Comparison of ENCODE assay signal across 8 cellular contexts in genomic region chr15:43185161-43186002, GRCh38. TPM values are rescaled to one million over a fixed set of nuclear protein-coding genes. Genes with fewer than 3 reads are reported as not detected.
DNase-seq lines count a peak whose midpoint lies in the region; ATAC-seq, FAIRE-seq and TF ChIP-seq lines count a peak whose summit lies in the region.

TSS of gene CCNDBP1 (plus strand) at chr15:43185403. CDS start at chr15:43185499, 96 bp downstream.

- H3K4me3 ChIP-seq in IMR-90 (ENCODE audit: insufficient read depth, low read depth, low read length) (peak within 1 kb of the TSS; percentile 85), esophagus muscularis mucosa (peak within 1 kb of the TSS; percentile 76 to 86 (median 82)), muscle layer of duodenum (ENCODE audit: low read depth in 1 of 2, low read length in 2 of 2) (peak within 1 kb of the TSS; percentile 77 to 81)

- 2% methylated on average over 19 of the region's 69 CpGs; no CpG with 5 or more reads in 1 of the 2 experiments for WGBS in IMR-90 (ENCODE audit: extremely low coverage in 2 of 2, insufficient read length in 1 of 2), 2 experiments
- 2% methylated on average over 16 of the region's 69 CpGs for WGBS in esophagus muscularis mucosa

- TF ChIP-seq POLR2A in IMR-90 (IDR thresholded peaks at IDR 0.05; ENCODE audit: low read depth, low read length): no peak
- no peak for TF ChIP-seq POLR2A in esophagus muscularis mucosa (IDR thresholded peaks at IDR 0.05; ENCODE audit: low read depth)

- TF ChIP-seq CTCF in IMR-90 (conservative IDR thresholded peaks at IDR 0.05; ENCODE audit: low read depth, low read length) (peak; percentile 36), esophagus muscularis mucosa (IDR thresholded peaks at IDR 0.05) (peak; percentile 26 to 32 (median 30))

- H3K9me1 ChIP-seq in IMR-90 (ENCODE audit: insufficient read depth, low read length): peaks cover 7% of the 10 kb centered on the region; the same call in 1 of the 2 replicates

- H3K56ac ChIP-seq in IMR-90 (ENCODE audit: extremely low read depth, insufficient read depth, low read length): peak within 1 kb of the TSS; percentile 35; the same call in 1 of the 2 replicates

- peak within 1 kb of the TSS; percentile 53; the same call in 1 of the 2 replicates for H3K27ac ChIP-seq in IMR-90 (ENCODE audit: insufficient read depth, low read length)
- H3K27ac ChIP-seq in esophagus muscularis mucosa (replicated peaks in 1 of 4): peak within 1 kb of the TSS; percentile 82 to 94 (median 88)
- peak within 1 kb of the TSS; percentile 89 for H3K27ac ChIP-seq in muscle layer of duodenum (ENCODE audit: low read length)

- H2BK15ac ChIP-seq in IMR-90 (ENCODE audit: low read depth, low read length): no peak within 1 kb of the TSS

- peak; percentile 11; the same call in 1 of the 2 replicates for TF ChIP-seq RAD21 in IMR-90 (IDR thresholded peaks at IDR 0.05; ENCODE audit: low read length)

- no peak within 1 kb of the TSS for H2BK20ac ChIP-seq in IMR-90 (ENCODE audit: low read depth, low read length)

- peak within 1 kb of the TSS; percentile 91 for H3K4ac ChIP-seq in IMR-90 (ENCODE audit: low read depth, low read length)

- no TSS peak for BruUV-seq in IMR-90 (replicated peaks; lab: Mats Ljungman, UMichigan)

- peak within 1 kb of the TSS; percentile 98 for H3K4me2 ChIP-seq in IMR-90 (ENCODE audit: low read depth, low read length)

- peak; percentile 77 for FAIRE-seq in RCC 7860 (lab: Jason Lieb, UNC)

- POLR2A ChIA-PET in IMR-90 (lab: Charles Lee; ENCODE audit: unreplicated experiment): interaction anchor here (0.6 kb wide), 1 partner anchor 615 kb away, joined by 4 read pairs; the partner anchor contains the start of gene HYPK

- CTCF ChIA-PET in IMR-90 (lab: Yijun Ruan, JAX): no interaction called here

- H3K79me1 ChIP-seq in IMR-90 (ENCODE audit: low read depth in 1 of 2, low read length in 2 of 2): peaks cover 10 to 13% of the 10 kb centered on the region in 2 experiments

- peak within 1 kb of the TSS; percentile 65 to 85 for H4K8ac ChIP-seq in IMR-90 (ENCODE audit: low read depth in 2 of 2, low read length in 2 of 2)

- no peak within 1 kb of the TSS; the same call in 1 of the 2 replicates for H2BK120ac ChIP-seq in IMR-90 (ENCODE audit: low read depth, low read length)

- in situ Hi-C loops in IMR-90 (cut with MboI; ENCODE audit: low sequenced_read_pairs): loop anchor here (5.0 kb wide), 1 partner anchor 97 kb away; no protein-coding TSS in a partner anchor

- no peak for TF ChIP-seq EP300 in esophagus muscularis mucosa (IDR thresholded peaks at IDR 0.05)

- dilution Hi-C loops in IMR-90 (cut with HindIII; ENCODE audit: low sequenced_read_pairs, unreplicated experiment): no loop called here

- peak within 1 kb of the TSS; percentile 88 for H2AK9ac ChIP-seq in IMR-90 (replicated peaks; ENCODE audit: low read depth, low read length, poor library complexity)

- H3K18ac ChIP-seq in IMR-90 (ENCODE audit: low read depth, low read length): peak within 1 kb of the TSS; percentile 68; the same call in 1 of the 2 replicates

- peak within 1 kb of the TSS; percentile 51 for H2BK5ac ChIP-seq in IMR-90 (ENCODE audit: low read depth, low read length, poor library complexity, severe bottlenecking)

- H4K91ac ChIP-seq in IMR-90 (ENCODE audit: insufficient read depth, low read depth, low read length): peak within 1 kb of the TSS; percentile 62

- H3K23ac ChIP-seq in IMR-90 (ENCODE audit: low read depth, low read length): peak within 1 kb of the TSS; percentile 90

- H3K14ac ChIP-seq in IMR-90 (replicated peaks; ENCODE audit: low read depth, low read length): peak within 1 kb of the TSS; percentile 93

- H3K36me3 ChIP-seq in IMR-90 (ENCODE audit: control insufficient read depth, insufficient read depth, low read length) (peaks cover 7% of the 10 kb centered on the region), esophagus muscularis mucosa (peaks cover 0 to 32% (median 10%) of the 10 kb centered on the region in 4 donors), muscle layer of duodenum (ENCODE audit: control insufficient read depth in 1 of 2, insufficient read depth in 2 of 2, low read length in 2 of 2) (peaks cover 3 to 26% of the 10 kb centered on the region in 2 donors)

- no peaks in the 10 kb centered on the region for H4K20me1 ChIP-seq in IMR-90 (ENCODE audit: insufficient read depth, low read length)

- H3K27me3 ChIP-seq in IMR-90 (ENCODE audit: control insufficient read depth, insufficient read depth, low read length) (no peaks in the 10 kb centered on the region), esophagus muscularis mucosa (no peaks in the 10 kb centered on the region), muscle layer of duodenum (ENCODE audit: low read depth, low read length) (no peaks in the 10 kb centered on the region)

- H4K5ac ChIP-seq in IMR-90 (ENCODE audit: low read depth, low read length): peak within 1 kb of the TSS; percentile 73

- intact Hi-C loops in IMR-90 (cut with micrococcal nuclease): loop anchor here (5.0 to 10.0 kb wide), 2 partner anchors 91 to 483 kb away; no protein-coding TSS in a partner anchor
- intact Hi-C loops in esophagus muscularis mucosa (cut with DNase I): loop anchor here (5.0 to 10.0 kb wide), 2 partner anchors 51 to 102 kb away; partner anchors contain the start of gene TMEM62

- ATAC-seq in GM21528 (IDR thresholded peaks at IDR 0.05; ENCODE audit: low FRiP score, unreplicated experiment) (peak; percentile 91), IMR-90 (ENCODE audit: low read depth) (peak; percentile 98)

- peak; percentile 36 for DNase-seq in DMS79 treated with DMSO at 0.1 percent for 48 hours (lab: John Stamatoyannopoulos, UW)
- DNase-seq in IMR-90: peak; percentile 61
- peak; percentile 79 for DNase-seq in RCC 7860 (ENCODE audit: low spot score)
- peak; percentile 94 to 96 for DNase-seq in activated T-cell treated with anti-CD3 and anti-CD28 coated beads, Interleukin-2, amount 50 U/mL, for 48 hours
- DNase-seq in esophagus muscularis mucosa (ENCODE audit: extremely low spot score): peak; percentile 97
- DNase-seq in stimulated activated CD8-positive, alpha-beta memory T cell treated with anti-CD3 and anti-CD28 coated beads, Interleukin-7, amount 100 ng/mL, for 48 hours (ENCODE audit: extremely low read depth in 1 of 2, low read depth in 1 of 2): peak; percentile 93 to 97

- H3K4me1 ChIP-seq in IMR-90 (ENCODE audit: control insufficient read depth, insufficient read depth, low read length) (no peaks in the 10 kb centered on the region), esophagus muscularis mucosa (peaks cover 37 to 66% (median 46%) of the 10 kb centered on the region in 4 donors), muscle layer of duodenum (ENCODE audit: control insufficient read depth in 1 of 2, insufficient read depth in 2 of 2, low read length in 2 of 2) (peaks cover 0 to 17% of the 10 kb centered on the region in 2 donors)

- peak within 1 kb of the TSS; percentile 63; the same call in 1 of the 2 replicates for H2AK5ac ChIP-seq in IMR-90 (ENCODE audit: low read depth, low read length)

- H2AFZ ChIP-seq in IMR-90 (replicated peaks; ENCODE audit: low read length, poor library complexity): peak within 1 kb of the TSS; percentile 99

- peak within 1 kb of the TSS; percentile 82 for H3K9ac ChIP-seq in IMR-90 (ENCODE audit: low read depth, low read length)

- H3K9me3 ChIP-seq in IMR-90 (ENCODE audit: control insufficient read depth, insufficient read depth, low read length) (no peaks in the 10 kb centered on the region), esophagus muscularis mucosa (no peaks in the 10 kb centered on the region), muscle layer of duodenum (ENCODE audit: control insufficient read depth in 1 of 2, low read length in 2 of 2) (no peaks in the 10 kb centered on the region)

TF ChIP-seq in IMR-90, 13 proteins besides CTCF, POLR2A, EP300 and RAD21:
- no peak for TF ChIP-seq BHLHE40 (IDR thresholded peaks at IDR 0.05; ENCODE audit: low read depth, low read length)
- TF ChIP-seq CEBPB (IDR thresholded peaks at IDR 0.05; ENCODE audit: low read depth, low read length): no peak
- TF ChIP-seq MAZ (IDR thresholded peaks at IDR 0.05; ENCODE audit: borderline replicate concordance, low read depth, low read length): peak; percentile 67; the same call in 1 of the 2 replicates
- TF ChIP-seq MXI1 (IDR thresholded peaks at IDR 0.05; ENCODE audit: borderline replicate concordance, low read depth, low read length): peak; percentile 37; the same call in 1 of the 2 replicates

RNA-seq across cellular contexts. Expression of gene CCNDBP1, which starts in this region (rescaled TPM):
- total RNA-seq in IMR-90 (2012; rRNA removed) (33.9 and 40.3 TPM in 2 replicates), esophagus muscularis mucosa (10 to 100 TPM; 44.9 to 87.2 (median 69.6) TPM)
- 33.4 and 34.9 TPM in 2 replicates for polyA plus RNA-seq in IMR-90 (2012; rRNA removed)
- 15.8 and 18.6 TPM in 2 replicates for polyA plus RNA-seq in IMR-90 (2012; cell fraction: cytosol; rRNA removed)
- 16.6 and 32.5 TPM in 2 replicates for polyA plus RNA-seq in IMR-90 (2012; cell fraction: nucleus; rRNA removed; ENCODE audit: low replicate concordance)

Comparison
In these comparisons a context has a peak if more than half of its experiments do, and no peak if none do; other contexts are left out.
1. Peak in every context shown above with its lines: DNase-seq, ATAC-seq, H3K4me3 ChIP-seq and H3K27ac ChIP-seq.
2. DNase-seq: peak in every context shown above with its lines; median percentile 97 in esophagus muscularis mucosa; 95 in activated T-cell treated with anti-CD3 and anti-CD28 coated beads, Interleukin-2, amount 50 U/mL, for 48 hours; 95 in stimulated activated CD8-positive, alpha-beta memory T cell treated with anti-CD3 and anti-CD28 coated beads, Interleukin-7, amount 100 ng/mL, for 48 hours; 79 in RCC 7860; 61 in IMR-90; 36 in DMS79 treated with DMSO at 0.1 percent for 48 hours.